Comparison of ENCODE assay signal across 10 cellular contexts in genomic region chr20:48683467-48684175, GRCh38.
DNase-seq lines count a peak whose midpoint lies in the region; ATAC-seq, FAIRE-seq and TF ChIP-seq lines count a peak whose summit lies in the region.
"Had no signal": no experiment of that assay in that cellular context is flagged by ENCODE, and none has a peak within 500 bp of the region (broad histone marks: within the 10 kb centered on the region; RNA-seq: fewer than 3 reads in every experiment).

No MANE protein-coding gene starts in this region.

- POLR2A ChIA-PET in activated CD4-positive, alpha-beta memory T cell treated with anti-CD3 and anti-CD28 coated beads, Interleukin-2, amount 10 ng/mL, durations not matched to agents 7 days and 5 days (lab: Charles Lee) = interaction anchor here (1.3 kb wide), 2 partner anchors 33 to 239 kb away, joined by 3 read pairs; no protein-coding TSS in a partner anchor

- peaks cover 47% of the 10 kb centered on the region for H3K36me3 Mint-ChIP-seq in activated CD4-positive, alpha-beta memory T cell treated with anti-CD3 and anti-CD28 coated beads, Interleukin-2, amount 10 ng/mL, durations not matched to agents 7 days and 5 days (ENCODE audit: low read depth)
- H3K36me3 Mint-ChIP-seq in stimulated activated memory B cell treated with anti-CD40 and anti-IgM and Interleukin-4, amounts not matched to agents 10 μg/mL and 1 μg/mL and 100 μg/mL, for 72 hours = peaks cover 41% of the 10 kb centered on the region

- H3K9ac ChIP-seq in KMS-11 = no peak overlapping the region; the same call in 1 of the 2 replicates

- no peak for ATAC-seq in stimulated activated memory B cell treated with anti-CD40 and anti-IgM and Interleukin-4, amounts not matched to agents 10 μg/mL and 1 μg/mL and 100 μg/mL, for 72 hours
- ATAC-seq in GM18511 (IDR thresholded peaks at IDR 0.05; ENCODE audit: unreplicated experiment) = no peak
- ATAC-seq: stimulated activated effector memory CD8-positive, alpha-beta T cell treated with anti-CD3 and anti-CD28 coated beads, Interleukin-12 subunit alpha, Interleukin-12 subunit beta, amount 100 ng/mL, for 72 hours had no signal

- no peak for FAIRE-seq in frontal cortex (lab: Jason Lieb, UNC)

- H3K4me1 ChIP-seq in KMS-11 (ENCODE audit: low read depth, poor library complexity, severe bottlenecking) = peaks cover 17% of the 10 kb centered on the region

- DNase-seq in activated CD4-positive, alpha-beta memory T cell treated with anti-CD3 and anti-CD28 coated beads, Interleukin-2, amount 10 ng/mL, durations not matched to agents 7 days and 5 days = no peak
- DNase-seq in iris pigment epithelial cell (ENCODE audit: low read depth) = peak; percentile 17
- DNase-seq in frontal cortex (ENCODE audit: low spot score in 2 of 2) = no peak
- DNase-seq in middle frontal gyrus (ENCODE audit: extremely low spot score, low spot score) = no peak
- DNase-seq: KG1 had no signal

- H3K4me1 Mint-ChIP-seq in activated CD4-positive, alpha-beta memory T cell treated with anti-CD3 and anti-CD28 coated beads, Interleukin-2, amount 10 ng/mL, durations not matched to agents 7 days and 5 days = peaks cover 14% of the 10 kb centered on the region
- H3K4me1 Mint-ChIP-seq in stimulated activated memory B cell treated with anti-CD40 and anti-IgM and Interleukin-4, amounts not matched to agents 10 μg/mL and 1 μg/mL and 100 μg/mL, for 72 hours = peaks cover 23% of the 10 kb centered on the region

- H2AFZ ChIP-seq in KMS-11 (ENCODE audit: low read depth) = peak overlapping the region; percentile 62; the same call in 1 of the 2 replicates

- no peak overlapping the region for H3K4me3 ChIP-seq in KMS-11 (IDR thresholded peaks at IDR 0.05; ENCODE audit: insufficient read depth, low read depth, low read length)

- CTCF ChIA-PET in activated CD4-positive, alpha-beta memory T cell treated with anti-CD3 and anti-CD28 coated beads, Interleukin-2, amount 10 ng/mL, durations not matched to agents 7 days and 5 days (lab: Charles Lee) = interaction anchor here (1.3 to 2.5 kb wide), 2 partner anchors 12 to 26 kb away, joined by 3 to 8 read pairs; no protein-coding TSS in a partner anchor

- no peak overlapping the region for H3K27ac ChIP-seq in KMS-11
- H3K27ac ChIP-seq: epithelial cell of prostate had no signal

- no peaks in the 10 kb centered on the region for H3K27me3 ChIP-seq in KMS-11 (ENCODE audit: insufficient read depth, low read depth)

- peak overlapping the region; percentile 69; the same call in 1 of the 2 replicates for H3K4me2 ChIP-seq in KMS-11

- H3K36me3 ChIP-seq in KMS-11 (ENCODE audit: insufficient read depth) = no peaks in the 10 kb centered on the region

- no peaks in the 10 kb centered on the region for H3K27me3 Mint-ChIP-seq in activated CD4-positive, alpha-beta memory T cell treated with anti-CD3 and anti-CD28 coated beads, Interleukin-2, amount 10 ng/mL, durations not matched to agents 7 days and 5 days
- no peaks in the 10 kb centered on the region for H3K27me3 Mint-ChIP-seq in stimulated activated memory B cell treated with anti-CD40 and anti-IgM and Interleukin-4, amounts not matched to agents 10 μg/mL and 1 μg/mL and 100 μg/mL, for 72 hours

- no peaks in the 10 kb centered on the region for H3K9me3 Mint-ChIP-seq in activated CD4-positive, alpha-beta memory T cell treated with anti-CD3 and anti-CD28 coated beads, Interleukin-2, amount 10 ng/mL, durations not matched to agents 7 days and 5 days
- no peaks in the 10 kb centered on the region for H3K9me3 Mint-ChIP-seq in stimulated activated memory B cell treated with anti-CD40 and anti-IgM and Interleukin-4, amounts not matched to agents 10 μg/mL and 1 μg/mL and 100 μg/mL, for 72 hours
- H3K9me3 Mint-ChIP-seq: stimulated activated effector memory CD8-positive, alpha-beta T cell treated with anti-CD3 and anti-CD28 coated beads, Interleukin-12 subunit alpha, Interleukin-12 subunit beta, amount 100 ng/mL, for 72 hours had no signal

- H4K20me1 ChIP-seq in KMS-11 (ENCODE audit: insufficient read depth) = no peaks in the 10 kb centered on the region

- H3K4me3 Mint-ChIP-seq in activated CD4-positive, alpha-beta memory T cell treated with anti-CD3 and anti-CD28 coated beads, Interleukin-2, amount 10 ng/mL, durations not matched to agents 7 days and 5 days = no peak overlapping the region
- H3K4me3 Mint-ChIP-seq in stimulated activated memory B cell treated with anti-CD40 and anti-IgM and Interleukin-4, amounts not matched to agents 10 μg/mL and 1 μg/mL and 100 μg/mL, for 72 hours = no peak overlapping the region
- H3K4me3 Mint-ChIP-seq: stimulated activated effector memory CD8-positive, alpha-beta T cell treated with anti-CD3 and anti-CD28 coated beads, Interleukin-12 subunit alpha, Interleukin-12 subunit beta, amount 100 ng/mL, for 72 hours had no signal

- no peak for TF ChIP-seq CTCF in KMS-11 (conservative IDR thresholded peaks at IDR 0.05; ENCODE audit: low read depth, low read length)

- peak overlapping the region; percentile 21 for H3K27ac Mint-ChIP-seq in activated CD4-positive, alpha-beta memory T cell treated with anti-CD3 and anti-CD28 coated beads, Interleukin-2, amount 10 ng/mL, durations not matched to agents 7 days and 5 days
- peak overlapping the region; percentile 22 for H3K27ac Mint-ChIP-seq in stimulated activated memory B cell treated with anti-CD40 and anti-IgM and Interleukin-4, amounts not matched to agents 10 μg/mL and 1 μg/mL and 100 μg/mL, for 72 hours
- H3K27ac Mint-ChIP-seq: stimulated activated effector memory CD8-positive, alpha-beta T cell treated with anti-CD3 and anti-CD28 coated beads, Interleukin-12 subunit alpha, Interleukin-12 subunit beta, amount 100 ng/mL, for 72 hours had no signal

- no peaks in the 10 kb centered on the region for H3K79me2 ChIP-seq in KMS-11 (ENCODE audit: insufficient read depth, low read depth)
